ENCODE assay signal across 6 cellular contexts in the genomic region with DNA sequence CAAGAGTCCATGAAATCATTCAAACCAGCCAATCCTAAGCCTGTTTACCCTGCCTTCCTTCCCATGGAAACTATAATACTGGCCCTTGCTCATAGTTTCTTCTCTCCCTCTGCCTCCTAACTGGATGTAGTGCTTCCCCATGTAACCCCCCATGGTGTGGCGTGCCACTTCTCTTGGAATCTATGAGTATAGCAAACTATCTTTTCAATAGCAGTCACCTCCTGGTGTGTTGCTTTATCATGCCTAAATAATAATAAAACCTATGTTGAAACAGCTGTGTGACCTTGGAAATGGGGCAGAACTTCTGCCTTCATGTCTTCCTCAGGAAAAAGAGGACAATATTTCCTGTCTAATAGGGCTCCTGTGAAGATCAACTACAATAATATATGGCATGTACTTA.
"Had no signal": no experiment of that assay in that cellular context is flagged by ENCODE, and none has a peak within 500 bp of the region (broad histone marks: within the 10 kb centered on the region; RNA-seq: fewer than 3 reads in every experiment).

No MANE protein-coding gene starts in this region.

- H3K27ac ChIP-seq: HL-60, KMS-11 had no signal

- DNase-seq: H9, HCEC 1CT, KBM-7 had no signal

- H3K4me2 ChIP-seq: GM23338, KMS-11 had no signal

- H2AFZ ChIP-seq: GM23338 had no signal

- H3K9ac ChIP-seq: KMS-11 had no signal

- H3K4me3 ChIP-seq: GM23338 had no signal
